In the genomic region with DNA sequence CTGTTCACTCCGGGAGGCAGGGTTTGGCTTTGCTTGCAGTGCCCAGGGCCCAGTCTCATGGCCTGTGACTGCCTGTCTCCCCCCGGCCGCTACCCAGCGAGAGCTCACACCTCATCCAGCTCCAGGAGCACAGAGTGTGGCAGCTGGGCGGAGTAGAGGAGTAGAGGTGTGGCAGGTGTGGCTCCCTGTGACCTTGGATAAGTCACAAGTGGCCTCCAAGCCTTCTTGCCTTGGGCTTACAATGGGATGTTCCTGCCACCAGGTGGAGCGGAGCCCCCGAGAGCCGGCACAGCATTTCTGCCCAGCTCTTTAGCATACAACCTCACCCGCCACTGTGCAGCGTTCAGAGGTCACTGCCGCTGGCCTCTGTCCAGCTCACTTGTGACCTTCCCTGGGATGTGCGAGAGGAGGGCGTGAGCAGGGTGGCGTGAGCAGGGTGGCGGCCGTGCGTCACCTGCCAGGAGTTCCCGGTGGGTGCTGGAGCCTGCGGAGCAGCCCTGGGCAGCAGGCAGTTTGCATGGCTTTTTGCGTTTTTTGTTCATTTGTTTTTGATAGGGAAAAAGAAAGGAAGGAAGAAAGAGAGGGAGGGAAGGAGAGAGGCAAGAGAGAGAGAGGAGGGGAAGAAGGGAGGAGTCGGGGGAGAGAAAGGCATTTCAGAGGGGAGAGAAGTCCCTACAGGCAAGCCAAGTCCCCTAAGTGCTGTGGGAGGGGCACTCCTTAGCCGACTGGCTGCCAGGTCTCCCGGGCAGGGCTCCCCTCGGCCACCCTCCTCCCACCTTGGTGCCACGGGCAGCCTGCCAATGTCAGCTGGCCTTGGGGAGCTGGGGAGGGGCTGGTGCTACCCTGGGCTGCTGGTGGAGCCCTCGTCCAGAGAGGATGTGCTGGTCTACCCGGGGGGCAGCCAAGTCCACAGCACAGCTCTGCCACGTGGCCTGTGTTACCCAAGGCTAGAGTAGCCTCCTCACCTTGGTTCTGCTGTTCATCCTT, we compare ENCODE assay signal across 9 cellular contexts. TPM values are rescaled to one million over a fixed set of nuclear protein-coding genes. Genes with fewer than 3 reads are reported as not detected.
DNase-seq lines count a peak whose midpoint lies in the region; ATAC-seq and TF ChIP-seq lines count a peak whose summit lies in the region.
"Had no signal": no experiment of that assay in that cellular context is flagged by ENCODE, and none has a peak within 500 bp of the region (broad histone marks: within the 10 kb centered on the region; RNA-seq: fewer than 3 reads in every experiment).

No MANE protein-coding gene starts in this region.

- H3K4me1 ChIP-seq in colonic mucosa: no peaks in the 10 kb centered on the region
- peaks cover 0 to 5% of the 10 kb centered on the region in 2 donors for H3K4me1 ChIP-seq in lung (ENCODE audit: control insufficient read depth in 2 of 2, insufficient read depth in 2 of 2, low read length in 2 of 2)

- DNase-seq in AG04449 (ENCODE audit: low read depth, low spot score) (no peak), HFFc6 (no peak), colonic mucosa (peak; percentile 80), lung (ENCODE audit: low spot score) (peak; percentile 72), amniotic stem cell (lab: John Stamatoyannopoulos, UW) (no peak), CD1c-positive myeloid dendritic cell (ENCODE audit: extremely low spot score) (no peak)
- no peak for DNase-seq in stimulated activated CD4-positive, alpha-beta T cell treated with anti-CD3 and anti-CD28 coated beads, Interleukin-4, amount 100 ng/mL, for 1 hour
- DNase-seq: NCI-H2227 treated with DMSO at 0.1 percent for 48 hours had no signal

- peak; percentile 66 for ATAC-seq in lung (ENCODE audit: insufficient read depth, low FRiP score)
- ATAC-seq in HG03108 (IDR thresholded peaks at IDR 0.05; ENCODE audit: unreplicated experiment): no peak

- H3K9me3 ChIP-seq in colonic mucosa: no peaks in the 10 kb centered on the region
- H3K9me3 ChIP-seq in lung (ENCODE audit: control insufficient read depth in 2 of 2, insufficient read depth in 1 of 2, low read length in 1 of 2): peaks cover 0 to 1% of the 10 kb centered on the region in 2 donors

- peaks cover 21% of the 10 kb centered on the region for H3K27me3 Mint-ChIP-seq in HFFc6 (ENCODE audit: insufficient read depth)

- no peaks in the 10 kb centered on the region for H3K4me1 Mint-ChIP-seq in HFFc6 (ENCODE audit: low read depth)

- no peaks in the 10 kb centered on the region for H3K9me3 Mint-ChIP-seq in HFFc6

- no peak overlapping the region for H3K27ac ChIP-seq in colonic mucosa
- H3K27ac ChIP-seq in lung (ENCODE audit: low read depth in 1 of 2, low read length in 1 of 2): no peak overlapping the region

- intact Hi-C loops in colonic mucosa (cut with DNase I): no loop called here

- no peaks in the 10 kb centered on the region for H3K36me3 Mint-ChIP-seq in HFFc6 (ENCODE audit: low read depth)

- 45 to 65% methylated on average over 26 to 28 of the region's 28 CpGs for WGBS in lung, 2 donors

- no peaks in the 10 kb centered on the region for H3K27me3 ChIP-seq in colonic mucosa
- H3K27me3 ChIP-seq in lung (ENCODE audit: control insufficient read depth, insufficient read depth): no peaks in the 10 kb centered on the region

- CTCF ChIA-PET in AG04449 (lab: Yijun Ruan, JAX): interaction anchor here (3.0 kb wide), 1 partner anchor 434 kb away, joined by 9 read pairs; no protein-coding TSS in a partner anchor

- POLR2A ChIA-PET in AG04449 (lab: Yijun Ruan, JAX): no interaction called here

- TF ChIP-seq CTCF in AG04449 (IDR thresholded peaks at IDR 0.05; ENCODE audit: insufficient read depth, low read length, missing control alignments) (peak; percentile 8), HFFc6 (IDR thresholded peaks at IDR 0.05) (peak; percentile 52), colonic mucosa (IDR thresholded peaks at IDR 0.05) (peak; percentile 42), lung (IDR thresholded peaks at IDR 0.05; ENCODE audit: control extremely low read depth, extremely low read depth) (no peak)

- H3K36me3 ChIP-seq in colonic mucosa (no peaks in the 10 kb centered on the region), lung (ENCODE audit: control insufficient read depth in 2 of 2, insufficient read depth in 2 of 2, low read length in 2 of 2) (no peaks in the 10 kb centered on the region)

- no peak overlapping the region for H3K27ac Mint-ChIP-seq in HFFc6

- H3K4me3 Mint-ChIP-seq in HFFc6: no peak overlapping the region

- peak overlapping the region; percentile 7 to 54 for H3K9ac ChIP-seq in colonic mucosa (ENCODE audit: low read depth in 2 of 2, low read length in 2 of 2)

- H3K4me3 ChIP-seq in AG04449 (ENCODE audit: low read depth, low read length): no peak overlapping the region
- no peak overlapping the region for H3K4me3 ChIP-seq in colonic mucosa
- no peak overlapping the region for H3K4me3 ChIP-seq in lung

RNA-seq across cellular contexts. Expression of a gene that starts 42.6 kb away (rescaled TPM):
- total RNA-seq in HFFc6 (2021; fragmentation: NEBNext Ultra II Directional; extraction: Animal tissue kit (Norgen Biotek cat#: 25700)): not detected
- total RNA-seq in colonic mucosa (not detected), lung (not detected)
- polyA plus RNA-seq in lung: not detected

Comparison
In these comparisons a context has a peak if more than half of its experiments do, and no peak if none do; other contexts are left out.
1. DNase-seq: peak in colonic mucosa (single experiment) and lung (single experiment); none in AG04449 (single experiment), HFFc6 (single experiment), stimulated activated CD4-positive, alpha-beta T cell treated with anti-CD3 and anti-CD28 coated beads, Interleukin-4, amount 100 ng/mL, for 1 hour (single experiment), amniotic stem cell (single experiment) and CD1c-positive myeloid dendritic cell (single experiment).